23 cellular contexts compared by ENCODE assay signal in genomic region chr10:101630420-101630920, GRCh38.
"Had no signal": no experiment of that assay in that cellular context is flagged by ENCODE, and none has a peak within 500 bp of the region (broad histone marks: within the 10 kb centered on the region; RNA-seq: fewer than 3 reads in every experiment).

No MANE protein-coding gene starts in this region.

- H3K9me3 ChIP-seq: adrenal gland, ascending aorta, colonic mucosa, gastroesophageal sphincter, heart left ventricle, lower lobe of right lung, vagina had no signal

- H3K27ac Mint-ChIP-seq: activated CD4-positive, alpha-beta T cell treated with anti-CD3 and anti-CD28 coated beads, Interleukin-2, amount 10 ng/mL, durations not matched to agents 7 days and 5 days; activated CD8-positive, alpha-beta memory T cell treated with anti-CD3 and anti-CD28 coated beads, Interleukin-2, amount 10 ng/mL, durations not matched to agents 7 days and 5 days; activated CD8-positive, alpha-beta T cell treated with anti-CD3 and anti-CD28 coated beads for 36 hours; activated naive CD4-positive, alpha-beta T cell treated with anti-CD3 and anti-CD28 coated beads, Interleukin-2, amount 10 ng/mL, durations not matched to agents 7 days and 5 days; progenitor cell of endocrine pancreas; T-cell; type B pancreatic cell had no signal

- H3K4me1 ChIP-seq: ascending aorta, colonic mucosa, gastroesophageal sphincter, lower lobe of right lung had no signal

- H3K27me3 ChIP-seq: adrenal gland, ascending aorta, brain microvascular endothelial cell, colonic mucosa, gastroesophageal sphincter, heart left ventricle, vagina had no signal

- H3K4me3 Mint-ChIP-seq: activated CD4-positive, alpha-beta T cell treated with anti-CD3 and anti-CD28 coated beads, Interleukin-2, amount 10 ng/mL, durations not matched to agents 7 days and 5 days; activated CD8-positive, alpha-beta memory T cell treated with anti-CD3 and anti-CD28 coated beads, Interleukin-2, amount 10 ng/mL, durations not matched to agents 7 days and 5 days; activated CD8-positive, alpha-beta T cell treated with anti-CD3 and anti-CD28 coated beads for 36 hours; activated naive CD4-positive, alpha-beta T cell treated with anti-CD3 and anti-CD28 coated beads, Interleukin-2, amount 10 ng/mL, durations not matched to agents 7 days and 5 days; central memory CD8-positive, alpha-beta T cell; T-cell; type B pancreatic cell had no signal

- ATAC-seq: activated CD8-positive, alpha-beta memory T cell treated with anti-CD3 and anti-CD28 coated beads, Interleukin-2, amount 10 ng/mL, durations not matched to agents 7 days and 5 days; activated CD8-positive, alpha-beta T cell treated with anti-CD3 and anti-CD28 coated beads for 36 hours; gastroesophageal sphincter; lower lobe of right lung; naive thymus-derived CD4-positive, alpha-beta T cell; T-cell had no signal

- H3K27me3 Mint-ChIP-seq: activated CD4-positive, alpha-beta T cell treated with anti-CD3 and anti-CD28 coated beads, Interleukin-2, amount 10 ng/mL, durations not matched to agents 7 days and 5 days; activated CD8-positive, alpha-beta memory T cell treated with anti-CD3 and anti-CD28 coated beads, Interleukin-2, amount 10 ng/mL, durations not matched to agents 7 days and 5 days; activated CD8-positive, alpha-beta T cell treated with anti-CD3 and anti-CD28 coated beads for 36 hours; activated naive CD4-positive, alpha-beta T cell treated with anti-CD3 and anti-CD28 coated beads, Interleukin-2, amount 10 ng/mL, durations not matched to agents 7 days and 5 days; central memory CD8-positive, alpha-beta T cell; naive thymus-derived CD4-positive, alpha-beta T cell; progenitor cell of endocrine pancreas; T-cell; type B pancreatic cell had no signal

- H3K36me3 ChIP-seq: adrenal gland, brain microvascular endothelial cell, colonic mucosa, vagina, WERI-Rb-1 had no signal

- H3K4me3 ChIP-seq: adrenal gland, ascending aorta, colonic mucosa, gastroesophageal sphincter, heart left ventricle, lower lobe of right lung, vagina had no signal

- H3K4me1 Mint-ChIP-seq: activated CD4-positive, alpha-beta T cell treated with anti-CD3 and anti-CD28 coated beads, Interleukin-2, amount 10 ng/mL, durations not matched to agents 7 days and 5 days; activated CD8-positive, alpha-beta memory T cell treated with anti-CD3 and anti-CD28 coated beads, Interleukin-2, amount 10 ng/mL, durations not matched to agents 7 days and 5 days; activated naive CD4-positive, alpha-beta T cell treated with anti-CD3 and anti-CD28 coated beads, Interleukin-2, amount 10 ng/mL, durations not matched to agents 7 days and 5 days had no signal

- H3K9me3 Mint-ChIP-seq: activated CD4-positive, alpha-beta T cell treated with anti-CD3 and anti-CD28 coated beads, Interleukin-2, amount 10 ng/mL, durations not matched to agents 7 days and 5 days; activated CD8-positive, alpha-beta T cell treated with anti-CD3 and anti-CD28 coated beads for 36 hours; activated naive CD4-positive, alpha-beta T cell treated with anti-CD3 and anti-CD28 coated beads, Interleukin-2, amount 10 ng/mL, durations not matched to agents 7 days and 5 days; central memory CD8-positive, alpha-beta T cell; naive thymus-derived CD4-positive, alpha-beta T cell; T-cell; type B pancreatic cell had no signal

- H3K27ac ChIP-seq: adrenal gland, ascending aorta, brain microvascular endothelial cell, colonic mucosa, epithelial cell of prostate, gastroesophageal sphincter, heart left ventricle, lower lobe of right lung, vagina, WERI-Rb-1 had no signal

- DNase-seq: activated CD4-positive, alpha-beta T cell treated with anti-CD3 and anti-CD28 coated beads, Interleukin-2, amount 10 ng/mL, durations not matched to agents 7 days and 5 days; activated CD4-positive, CD25-positive, alpha-beta regulatory T cell treated with anti-CD3 and anti-CD28 coated beads, Interleukin-2, amount 50 U/mL, for 72 hours; activated CD8-positive, alpha-beta memory T cell treated with anti-CD3 and anti-CD28 coated beads, Interleukin-2, amount 10 ng/mL, durations not matched to agents 7 days and 5 days; activated CD8-positive, alpha-beta T cell treated with anti-CD3 and anti-CD28 coated beads for 36 hours; activated effector memory CD4-positive, alpha-beta T cell treated with anti-CD3 and anti-CD28 coated beads, Interleukin-2, amount 50 U/mL, for 16 hours; activated naive CD4-positive, alpha-beta T cell treated with anti-CD3 and anti-CD28 coated beads, Interleukin-2, amount 10 ng/mL, durations not matched to agents 7 days and 5 days; activated T-cell treated with anti-CD3 and anti-CD28 coated beads for 4 hours; adrenal gland; brain microvascular endothelial cell; colonic mucosa; lower lobe of right lung; naive thymus-derived CD4-positive, alpha-beta T cell; stimulated activated CD4-positive, alpha-beta T cell treated with anti-CD3 and anti-CD28 coated beads, Interleukin-4, amount 100 ng/mL, for 24 hours; T-cell; WERI-Rb-1 had no signal
